ENCODE assay signal across 14 cellular contexts in genomic region chr21:42080788-42081083, GRCh38. TPM values are rescaled to one million over a fixed set of nuclear protein-coding genes. Genes with fewer than 3 reads are reported as not detected.
DNase-seq lines count a peak whose midpoint lies in the region; ATAC-seq, FAIRE-seq and TF ChIP-seq lines count a peak whose summit lies in the region.
"Had no signal": no experiment of that assay in that cellular context is flagged by ENCODE, and none has a peak within 500 bp of the region (broad histone marks: within the 10 kb centered on the region; RNA-seq: fewer than 3 reads in every experiment).

No MANE protein-coding gene starts in this region.

- TF ChIP-seq POLR2A in gastrocnemius medialis (IDR thresholded peaks at IDR 0.05) = no peak

- TF ChIP-seq CTCF in fibroblast of lung (conservative IDR thresholded peaks at IDR 0.05 in 1 of 2, IDR thresholded peaks at IDR 0.05 in 1 of 2; ENCODE audit: low read depth in 1 of 2, low read length in 2 of 2) (no peak), gastrocnemius medialis (IDR thresholded peaks at IDR 0.05 in 4 of 5, conservative IDR thresholded peaks at IDR 0.05 in 1 of 5) (no peak)

- no peak overlapping the region for H3K4me3 ChIP-seq in fibroblast of lung (replicated peaks in 1 of 4; ENCODE audit: control extremely low read depth in 1 of 4, insufficient read depth in 1 of 4, low read depth in 3 of 4, low read length in 4 of 4)
- no peak overlapping the region for H3K4me3 ChIP-seq in gastrocnemius medialis
- H3K4me3 ChIP-seq: adrenal gland had no signal

- peak; percentile 84 to 95 for ATAC-seq in gastrocnemius medialis
- ATAC-seq in GM21367 (IDR thresholded peaks at IDR 0.05; ENCODE audit: unreplicated experiment) = no peak

- H4K20me1 ChIP-seq in fibroblast of lung (ENCODE audit: control insufficient read depth, extremely low read depth, insufficient read depth, low read length) = no peaks in the 10 kb centered on the region

- intact Hi-C loops in gastrocnemius medialis (cut with DNase I; ENCODE audit: low total_unique reads) = loop anchor here (1.0 kb wide), 2 partner anchors 28 to 70 kb away; partner anchors contain the start of gene ZBTB21

- no peak overlapping the region for H2AFZ ChIP-seq in fibroblast of lung (ENCODE audit: low read length)

- no peak for DNase-seq in GM19239 (ENCODE audit: insufficient read length, low spot score)
- peak; percentile 64 for DNase-seq in RKO (ENCODE audit: low spot score)
- DNase-seq in fibroblast of lung (ENCODE audit: low read depth in 2 of 2) = peak; percentile 78 to 94
- peak; percentile 29 to 35 for DNase-seq in gastrocnemius medialis
- no peak for DNase-seq in G401 (ENCODE audit: low spot score)
- no peak for DNase-seq in HT-29 (ENCODE audit: low spot score)
- DNase-seq: activated CD4-positive, alpha-beta T cell treated with anti-CD3 and anti-CD28 coated beads for 48 hours; adrenal gland; DND-41; NCI-H2029 treated with DMSO at 0.1 percent for 48 hours; retina; SHP77 had no signal

- H3K36me3 ChIP-seq in fibroblast of lung (ENCODE audit: control insufficient read depth, insufficient read depth, low read length) = no peaks in the 10 kb centered on the region
- H3K36me3 ChIP-seq in gastrocnemius medialis = no peaks in the 10 kb centered on the region
- H3K36me3 ChIP-seq: adrenal gland had no signal

- H3K4me1 ChIP-seq in fibroblast of lung (ENCODE audit: control insufficient read depth, extremely low read depth, insufficient read depth, low read length) (no peaks in the 10 kb centered on the region), gastrocnemius medialis (peaks cover 4 to 9% of the 10 kb centered on the region in 2 donors)
- H3K4me1 ChIP-seq: adrenal gland had no signal

- H3K4me2 ChIP-seq in fibroblast of lung (ENCODE audit: extremely low read depth, insufficient read depth, low read length) = no peak overlapping the region

- no peaks in the 10 kb centered on the region for H3K9me3 ChIP-seq in fibroblast of lung (ENCODE audit: control insufficient read depth, insufficient read depth, low read depth, low read length)
- no peaks in the 10 kb centered on the region for H3K9me3 ChIP-seq in gastrocnemius medialis
- H3K9me3 ChIP-seq: adrenal gland had no signal

- no peaks in the 10 kb centered on the region for H3K79me2 ChIP-seq in fibroblast of lung (ENCODE audit: control insufficient read depth, insufficient read depth, low read length)

- in situ Hi-C loops in gastrocnemius medialis (cut with MboI; ENCODE audit: low sequenced_read_pairs in 4 of 4) = no loop called here
- in situ Hi-C loops in G401 (cut with HindIII; ENCODE audit: low sequenced_read_pairs) = no loop called here

- FAIRE-seq in GM19239 (lab: Jason Lieb, UNC) = peak; percentile 42

- H3K27me3 ChIP-seq in fibroblast of lung (ENCODE audit: control insufficient read depth, insufficient read depth, low read length) (peaks cover 4% of the 10 kb centered on the region), gastrocnemius medialis (no peaks in the 10 kb centered on the region)
- H3K27me3 ChIP-seq: adrenal gland had no signal

- H3K27ac ChIP-seq in fibroblast of lung (ENCODE audit: insufficient read depth, low read length) (no peak overlapping the region), gastrocnemius medialis (peak overlapping the region in 1 of 4 donors; percentile 57)
- H3K27ac ChIP-seq: adrenal gland had no signal

- H3K9ac ChIP-seq in fibroblast of lung (ENCODE audit: insufficient read depth, low read length) = no peak overlapping the region

RNA-seq across cellular contexts. Expression of gene UMODL1, which starts 9.6 kb away (rescaled TPM):
- total RNA-seq in fibroblast of lung (not detected in 2 replicates), gastrocnemius medialis (under 1 TPM in 1 of 4 donors, not detected in 3; 0.13 TPM)
- not detected in 2 replicates for polyA plus RNA-seq in fibroblast of lung
- not detected in 2 replicates for polyA plus RNA-seq in fibroblast of lung (2012)
- not detected in 2 replicates for polyA minus RNA-seq in fibroblast of lung (ENCODE audit: low replicate concordance)
- not detected in 2 replicates for total RNA-seq in G401 (2014; rRNA removed; shearing (Covaris generic))
- 0.08 TPM in 1 of 2 replicates, not detected in the other for total RNA-seq in HT-29 (2014; rRNA removed; shearing (Covaris generic))
- total RNA-seq: ureter had no signal

Comparison
In these comparisons a context has a peak if more than half of its experiments do, and no peak if none do; other contexts are left out.
1. DNase-seq: peak in RKO (single experiment), fibroblast of lung (2 of 2) and gastrocnemius medialis (2 of 2); none in GM19239 (single experiment), G401 (single experiment) and HT-29 (single experiment).